ENCODE assay signal across 9 cellular contexts in the genomic region with DNA sequence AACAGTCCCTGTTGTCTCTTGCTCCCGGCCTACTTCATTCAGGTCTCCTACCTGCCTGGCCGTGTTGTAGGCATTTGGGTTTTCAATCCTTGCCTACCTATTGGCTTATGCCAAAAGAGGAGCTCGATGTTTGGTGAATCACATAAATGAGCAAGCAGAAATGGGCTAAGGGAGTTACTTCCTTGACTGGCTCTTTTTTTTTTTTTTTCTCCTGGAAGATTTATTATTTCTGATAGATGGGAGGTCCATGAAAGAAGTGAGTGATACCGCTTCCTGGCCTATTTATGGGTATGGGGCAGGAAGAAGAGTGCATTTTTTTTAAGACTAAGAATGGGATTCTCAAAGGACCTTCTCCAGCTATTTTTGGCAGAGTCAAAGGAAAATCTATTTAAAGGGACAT.
DNase-seq lines count a peak whose midpoint lies in the region; TF ChIP-seq lines count a peak whose summit lies in the region.
"Had no signal": no experiment of that assay in that cellular context is flagged by ENCODE, and none has a peak within 500 bp of the region (broad histone marks: within the 10 kb centered on the region; RNA-seq: fewer than 3 reads in every experiment).

No MANE protein-coding gene starts in this region.

- peaks cover 67% of the 10 kb centered on the region for H3K4me1 ChIP-seq in ACC112 (ENCODE audit: control insufficient read depth, insufficient read depth, low read length, unreplicated experiment)
- H3K4me1 ChIP-seq in Peyer's patch: peaks cover 0 to 22% (median 0%) of the 10 kb centered on the region in 4 donors
- peaks cover 11% of the 10 kb centered on the region for H3K4me1 ChIP-seq in PC-9 (replicated peaks; ENCODE audit: insufficient read depth)

- H2AFZ ChIP-seq in ACC112 (ENCODE audit: low read length, unreplicated experiment) (peak overlapping the region; percentile 1), PC-9 (no peak overlapping the region)

- H3K79me2 ChIP-seq in ACC112 (ENCODE audit: control insufficient read depth, insufficient read depth, low read length, unreplicated experiment) (no peaks in the 10 kb centered on the region), PC-9 (ENCODE audit: low read depth) (no peaks in the 10 kb centered on the region)

- no peaks in the 10 kb centered on the region for H4K20me1 ChIP-seq in PC-9 (ENCODE audit: insufficient read depth)

- H3K27ac ChIP-seq in ACC112 (ENCODE audit: low read depth, low read length): peak overlapping the region; percentile 91
- H3K27ac ChIP-seq in Peyer's patch: peak overlapping the region; percentile 14 to 64 (median 40)
- H3K27ac ChIP-seq in PC-9: no peak overlapping the region

- intact Hi-C loops in PC-9 (cut with micrococcal nuclease; ENCODE audit: unreplicated experiment): no loop called here
- intact Hi-C loops in activated T-helper 1 cell treated with anti-CD3 and anti-CD28 coated beads, Interleukin-12 subunit alpha, Interleukin-12 subunit beta, Interleukin-2, Interleukin-4 antibody, amounts not matched to agents 30 ng/mL and 10 ng/mL and 1 ng/mL, durations not matched to agents 14 hours and 24 hours and 36 hours (cut with micrococcal nuclease): no loop called here

- no peak for TF ChIP-seq CTCF in Peyer's patch (IDR thresholded peaks at IDR 0.05)
- no peak for TF ChIP-seq CTCF in nephron (IDR thresholded peaks at IDR 0.05; ENCODE audit: unreplicated experiment in 3 of 3)
- no peak for TF ChIP-seq CTCF in PC-9 (conservative IDR thresholded peaks at IDR 0.05)
- no peak for TF ChIP-seq CTCF in GM10266 (IDR thresholded peaks at IDR 0.05; ENCODE audit: control insufficient read depth, insufficient read depth, low read depth, missing control alignments)

- POLR2A ChIA-PET in PC-9 (lab: Charles Lee; ENCODE audit: unreplicated experiment): no interaction called here

- H3K36me3 ChIP-seq in ACC112 (ENCODE audit: insufficient read depth, low read length) (no peaks in the 10 kb centered on the region), Peyer's patch (peaks cover 0 to 24% (median 0%) of the 10 kb centered on the region in 3 donors), PC-9 (ENCODE audit: low read depth) (no peaks in the 10 kb centered on the region)

- no peaks in the 10 kb centered on the region for H3K9me3 ChIP-seq in Peyer's patch
- H3K9me3 ChIP-seq in PC-9 (ENCODE audit: insufficient read depth, low read depth): no peaks in the 10 kb centered on the region

- peaks cover 9% of the 10 kb centered on the region; the same call in 1 of the 2 replicates for H3F3A ChIP-seq in PC-9 (ENCODE audit: insufficient read depth, low read depth)

- CTCF ChIA-PET in PC-9 (lab: Charles Lee): no interaction called here

- no peak for TF ChIP-seq POLR2A in Peyer's patch (IDR thresholded peaks at IDR 0.05)

- no peak overlapping the region for H3K4me2 ChIP-seq in PC-9

- no TSS peak for BruUV-seq in PC-9 (replicated peaks; lab: Mats Ljungman, UMichigan)

- peak overlapping the region; percentile 77 to 89 (median 87) for H3K27ac Mint-ChIP-seq in nephron
- no peak overlapping the region for H3K27ac Mint-ChIP-seq in activated T-helper 1 cell treated with anti-CD3 and anti-CD28 coated beads, Interleukin-12 subunit alpha, Interleukin-12 subunit beta, Interleukin-2, Interleukin-4 antibody, amounts not matched to agents 30 ng/mL and 10 ng/mL and 1 ng/mL, durations not matched to agents 14 hours and 24 hours and 36 hours

- no peaks in the 10 kb centered on the region for H3K9me2 ChIP-seq in PC-9 (ENCODE audit: insufficient read depth)

- DNase-seq in Peyer's patch: no peak
- peak; percentile 70 for DNase-seq in fibroblast of gingiva (ENCODE audit: low read depth)
- no peak for DNase-seq in activated naive CD4-positive, alpha-beta T cell treated with anti-CD3 and anti-CD28 coated beads, Interleukin-2, amount 50 U/mL, for 16 hours
- DNase-seq in PC-9: no peak
- no peak for DNase-seq in activated T-helper 1 cell treated with anti-CD3 and anti-CD28 coated beads, Interleukin-12 subunit alpha, Interleukin-12 subunit beta, Interleukin-2, Interleukin-4 antibody, amounts not matched to agents 30 ng/mL and 10 ng/mL and 1 ng/mL, durations not matched to agents 14 hours and 24 hours and 36 hours (ENCODE audit: low spot score)
- DNase-seq in GM10266 (ENCODE audit: extremely low spot score): no peak

- peaks cover 92% of the 10 kb centered on the region for H3K4me1 Mint-ChIP-seq in nephron
- peaks cover 63% of the 10 kb centered on the region for H3K4me1 Mint-ChIP-seq in activated T-helper 1 cell treated with anti-CD3 and anti-CD28 coated beads, Interleukin-12 subunit alpha, Interleukin-12 subunit beta, Interleukin-2, Interleukin-4 antibody, amounts not matched to agents 30 ng/mL and 10 ng/mL and 1 ng/mL, durations not matched to agents 14 hours and 24 hours and 36 hours (ENCODE audit: low read depth)

- H3K27me3 Mint-ChIP-seq in nephron (ENCODE audit: low read depth): no peaks in the 10 kb centered on the region
- no peaks in the 10 kb centered on the region for H3K27me3 Mint-ChIP-seq in activated T-helper 1 cell treated with anti-CD3 and anti-CD28 coated beads, Interleukin-12 subunit alpha, Interleukin-12 subunit beta, Interleukin-2, Interleukin-4 antibody, amounts not matched to agents 30 ng/mL and 10 ng/mL and 1 ng/mL, durations not matched to agents 14 hours and 24 hours and 36 hours (ENCODE audit: insufficient read depth)
- H3K27me3 Mint-ChIP-seq: brain had no signal

- H3K27me3 ChIP-seq in ACC112 (ENCODE audit: insufficient read depth, low read length): no peaks in the 10 kb centered on the region
- H3K27me3 ChIP-seq in Peyer's patch: no peaks in the 10 kb centered on the region
- H3K27me3 ChIP-seq in PC-9 (ENCODE audit: insufficient read depth, low read depth): no peaks in the 10 kb centered on the region

- H3K4me3 ChIP-seq in ACC112 (ENCODE audit: low read depth, low read length) (no peak overlapping the region), Peyer's patch (no peak overlapping the region), PC-9 (no peak overlapping the region)

- no peaks in the 10 kb centered on the region for H3K9me3 Mint-ChIP-seq in nephron
- H3K9me3 Mint-ChIP-seq in activated T-helper 1 cell treated with anti-CD3 and anti-CD28 coated beads, Interleukin-12 subunit alpha, Interleukin-12 subunit beta, Interleukin-2, Interleukin-4 antibody, amounts not matched to agents 30 ng/mL and 10 ng/mL and 1 ng/mL, durations not matched to agents 14 hours and 24 hours and 36 hours: peaks cover 6% of the 10 kb centered on the region
- H3K9me3 Mint-ChIP-seq: brain had no signal

- H3K4me3 Mint-ChIP-seq in nephron: peak overlapping the region in 1 of 3 experiments; percentile 32
- H3K4me3 Mint-ChIP-seq in activated T-helper 1 cell treated with anti-CD3 and anti-CD28 coated beads, Interleukin-12 subunit alpha, Interleukin-12 subunit beta, Interleukin-2, Interleukin-4 antibody, amounts not matched to agents 30 ng/mL and 10 ng/mL and 1 ng/mL, durations not matched to agents 14 hours and 24 hours and 36 hours: no peak overlapping the region
- H3K4me3 Mint-ChIP-seq: brain had no signal

- H3K36me3 Mint-ChIP-seq in nephron (ENCODE audit: low read depth): no peaks in the 10 kb centered on the region
- peaks cover 51% of the 10 kb centered on the region for H3K36me3 Mint-ChIP-seq in activated T-helper 1 cell treated with anti-CD3 and anti-CD28 coated beads, Interleukin-12 subunit alpha, Interleukin-12 subunit beta, Interleukin-2, Interleukin-4 antibody, amounts not matched to agents 30 ng/mL and 10 ng/mL and 1 ng/mL, durations not matched to agents 14 hours and 24 hours and 36 hours (ENCODE audit: low read depth)
